Comparison of ENCODE assay signal across 8 cellular contexts in genomic region chr11:62856333-62856910, GRCh38. TPM values are rescaled to one million over a fixed set of nuclear protein-coding genes. Genes with fewer than 3 reads are reported as not detected.
DNase-seq lines count a peak whose midpoint lies in the region; ATAC-seq and TF ChIP-seq lines count a peak whose summit lies in the region.

No MANE protein-coding gene starts in this region.

- peaks cover 40% of the 10 kb centered on the region for H4K20me1 ChIP-seq in BLaER1

- H3K27ac ChIP-seq in BLaER1 (peak overlapping the region; percentile 98), angular gyrus (ENCODE audit: low read depth, low read length) (peak overlapping the region; percentile 80), left lung (peak overlapping the region; percentile 45 to 82), tibial artery (peak overlapping the region; percentile 45 to 80)

- TF ChIP-seq CTCF in left lung (IDR thresholded peaks at IDR 0.05) (no peak), tibial artery (IDR thresholded peaks at IDR 0.05) (no peak)

- H3K36me3 ChIP-seq in BLaER1 (peaks cover 37% of the 10 kb centered on the region), left lung (peaks cover 4 to 34% of the 10 kb centered on the region in 2 donors), tibial artery (peaks cover 29 to 30% (median 30%) of the 10 kb centered on the region in 3 donors)

- H3K4me3 ChIP-seq in BLaER1 (peak overlapping the region; percentile 89), left lung (peak overlapping the region; percentile 65 to 81), tibial artery (peak overlapping the region; percentile 68 to 75)

- H3K4me1 ChIP-seq in BLaER1, result peaks cover 68% of the 10 kb centered on the region
- peaks cover 17 to 59% of the 10 kb centered on the region in 2 donors for H3K4me1 ChIP-seq in left lung
- peaks cover 0 to 24% (median 22%) of the 10 kb centered on the region in 4 donors for H3K4me1 ChIP-seq in tibial artery

- ATAC-seq in HG03159 (IDR thresholded peaks at IDR 0.05; ENCODE audit: unreplicated experiment) (peak; percentile 1), left lung (peak; percentile 6), HG03342 (IDR thresholded peaks at IDR 0.05; ENCODE audit: unreplicated experiment) (no peak), GM19397 (IDR thresholded peaks at IDR 0.05; ENCODE audit: unreplicated experiment) (no peak)

- H3K27me3 ChIP-seq in BLaER1, result no peaks in the 10 kb centered on the region
- H3K27me3 ChIP-seq in left lung, result no peaks in the 10 kb centered on the region
- no peaks in the 10 kb centered on the region for H3K27me3 ChIP-seq in tibial artery

- intact Hi-C loops in left lung (cut with DNase I) (loop anchor here in 1 of 2 donors (10.0 kb wide), 1 partner anchor 62 kb away; the partner anchor contains the start of gene TMEM223), tibial artery (cut with DNase I; ENCODE audit: low total_unique reads) (no loop called here)

- H3K9me3 ChIP-seq in BLaER1 (no peaks in the 10 kb centered on the region), left lung (no peaks in the 10 kb centered on the region), tibial artery (no peaks in the 10 kb centered on the region)

- H3K4me2 ChIP-seq in BLaER1, result peak overlapping the region; percentile 95

- DNase-seq in left lung, result no peak
- DNase-seq in tibial artery, result no peak
- DNase-seq in dermis blood vessel endothelial cell, result no peak

- peak overlapping the region; percentile 99 for H3K9ac ChIP-seq in BLaER1

RNA-seq across cellular contexts. Expression of gene WDR74, which starts 17.0 kb away (rescaled TPM):
- total RNA-seq in left lung (10 to 100 TPM; 24.6 to 45.4 TPM), dermis blood vessel endothelial cell (39.4 and 46.3 TPM in 2 replicates)

RNA-seq across cellular contexts. Expression of gene TEX54, which starts 23.8 kb away (rescaled TPM):
- total RNA-seq in left lung, result not detected
- not detected in 2 replicates for total RNA-seq in dermis blood vessel endothelial cell

RNA-seq across cellular contexts. Expression of gene SLC3A2, which starts 24.3 kb away (rescaled TPM):
- total RNA-seq in left lung (100 to 1,000 TPM; 131 to 228 TPM), dermis blood vessel endothelial cell (77.9 and 84.9 TPM in 2 replicates)

RNA-seq across cellular contexts. Expression of gene STX5, which starts 24.6 kb away (rescaled TPM):
- total RNA-seq in left lung, result 10 to 100 TPM; 38.9 to 40.5 TPM
- 34.4 and 36.8 TPM in 2 replicates for total RNA-seq in dermis blood vessel endothelial cell

RNA-seq across cellular contexts. Expression of gene NXF1, which starts 51.2 kb away (rescaled TPM):
- total RNA-seq in left lung, result 10 to 100 TPM; 67.8 to 73.0 TPM
- 38.1 and 44.2 TPM in 2 replicates for total RNA-seq in dermis blood vessel endothelial cell

Comparison
In these comparisons a context has a peak if more than half of its experiments do, and no peak if none do; other contexts are left out.
1. ATAC-seq: peak in HG03159 (single experiment) and left lung (single experiment); none in HG03342 (single experiment) and GM19397 (single experiment).
2. Peak in every context shown above with its lines, with median percentiles within 50 percentile points of each other: H3K27ac ChIP-seq and H3K4me3 ChIP-seq.